Comparison of ENCODE assay signal across 27 cellular contexts in genomic region chr12:79847417-79847816, GRCh38.
DNase-seq lines count a peak whose midpoint lies in the region; ATAC-seq, FAIRE-seq and TF ChIP-seq lines count a peak whose summit lies in the region.
"Had no signal": no experiment of that assay in that cellular context is flagged by ENCODE, and none has a peak within 500 bp of the region (broad histone marks: within the 10 kb centered on the region; RNA-seq: fewer than 3 reads in every experiment).

No MANE protein-coding gene starts in this region.

- peaks cover 14% of the 10 kb centered on the region for H3K36me3 ChIP-seq in A673 (ENCODE audit: insufficient read depth, low read length, poor library complexity, severe bottlenecking)

- peak overlapping the region; percentile 32 for H3K27ac ChIP-seq in A673 (ENCODE audit: low read depth, low read length, poor library complexity, severe bottlenecking)
- H3K27ac ChIP-seq: foreskin keratinocyte, thyroid gland had no signal

- no peak overlapping the region for H3K4me3 Mint-ChIP-seq in WTC11
- H3K4me3 Mint-ChIP-seq in naive thymus-derived CD8-positive, alpha-beta T cell, result peak overlapping the region in 1 of 10 donors; percentile 2
- H3K4me3 Mint-ChIP-seq: CD4-positive, CD25-positive, alpha-beta regulatory T cell; nephron; stimulated activated naive CD8-positive, alpha-beta T cell treated with anti-CD3 and anti-CD28 coated beads, Interleukin-15, amount 100 ng/mL, for 72 hours had no signal

- peaks cover 27% of the 10 kb centered on the region for H3K36me3 Mint-ChIP-seq in WTC11
- peaks cover 23 to 43% (median 35%) of the 10 kb centered on the region in 3 donors for H3K36me3 Mint-ChIP-seq in naive thymus-derived CD8-positive, alpha-beta T cell

- FAIRE-seq in D721Med (lab: Jason Lieb, UNC), result peak; percentile 53
- FAIRE-seq: H1, TTC549 had no signal

- H3K4me1 Mint-ChIP-seq in WTC11, result peaks cover 53% of the 10 kb centered on the region
- peaks cover 24 to 58% (median 49%) of the 10 kb centered on the region in 4 donors for H3K4me1 Mint-ChIP-seq in naive thymus-derived CD8-positive, alpha-beta T cell

- no peak overlapping the region for H3K4me3 ChIP-seq in A673 (ENCODE audit: low read depth, low read length, poor library complexity, severe bottlenecking)
- H3K4me3 ChIP-seq: heart right ventricle, thyroid gland had no signal

- H3K27ac Mint-ChIP-seq in WTC11, result peak overlapping the region; percentile 84
- H3K27ac Mint-ChIP-seq in naive thymus-derived CD8-positive, alpha-beta T cell, result peak overlapping the region in 6 of 10 donors; percentile 5 to 53 (median 20)
- H3K27ac Mint-ChIP-seq: activated naive CD4-positive, alpha-beta T cell treated with anti-CD3 and anti-CD28 coated beads, Interleukin-2, amount 50 U/mL, for 72 hours; stimulated activated naive CD8-positive, alpha-beta T cell treated with anti-CD3 and anti-CD28 coated beads, Interleukin-15, amount 100 ng/mL, for 72 hours had no signal

- no peak for DNase-seq in A673 (ENCODE audit: low spot score)
- no peak for DNase-seq in D721Med (ENCODE audit: insufficient read length, low spot score)
- no peak for DNase-seq in WTC11 (ENCODE audit: low spot score)
- no peak for DNase-seq in naive thymus-derived CD8-positive, alpha-beta T cell
- no peak for DNase-seq in C1 segment of cervical spinal cord (lab: John Stamatoyannopoulos, UW)
- no peak for DNase-seq in ecto neural progenitor cell (ENCODE audit: low spot score)
- DNase-seq: activated CD4-positive, alpha-beta T cell treated with anti-CD3 and anti-CD28 coated beads for 1 hour; CD4-positive, CD25-positive, alpha-beta regulatory T cell; cerebellar nuclear complex; foreskin keratinocyte; heart right ventricle; Kasumi-1; NCI-H1048; NCI-H1694 treated with DMSO at 0.1 percent for 48 hours; NCI-H2171; NCI-H524; NK-92 treated with Interleukin-12 subunit alpha and Interleukin-12 subunit beta, amount 100 ng/mL, for 24 hours; SHP77 treated with DMSO at 0.1 percent for 48 hours; stimulated activated CD4-positive, alpha-beta T cell treated with anti-CD3 and anti-CD28 coated beads, Interleukin-15, amount 100 ng/mL, for 24 hours; stimulated activated naive CD8-positive, alpha-beta T cell treated with anti-CD3 and anti-CD28 coated beads, Interleukin-15, amount 100 ng/mL, for 72 hours; thyroid gland had no signal

- intact Hi-C loops in A673 (cut with micrococcal nuclease; ENCODE audit: unreplicated experiment), result no loop called here

- POLR2A ChIA-PET in A673 (lab: Charles Lee; ENCODE audit: low non-redundant PET) (no interaction called here), WTC11 (lab: Charles Lee) (no interaction called here)
- POLR2A ChIA-PET in naive thymus-derived CD8-positive, alpha-beta T cell (lab: Charles Lee), result no interaction called here

- H3K27me3 ChIP-seq in A673 (replicated peaks; ENCODE audit: insufficient read depth, low read depth, low read length, poor library complexity), result no peaks in the 10 kb centered on the region
- H3K27me3 ChIP-seq: foreskin keratinocyte, heart right ventricle, thyroid gland had no signal

- no peak for TF ChIP-seq CTCF in A673 (conservative IDR thresholded peaks at IDR 0.05; ENCODE audit: low read depth, low read length)
- no peak for TF ChIP-seq CTCF in D721Med (IDR thresholded peaks at IDR 0.05; ENCODE audit: insufficient read depth, missing control alignments)
- TF ChIP-seq CTCF in WTC11 (IDR thresholded peaks at IDR 0.05), result no peak

- no peaks in the 10 kb centered on the region for H3K27me3 Mint-ChIP-seq in WTC11 (ENCODE audit: low read depth)
- H3K27me3 Mint-ChIP-seq in naive thymus-derived CD8-positive, alpha-beta T cell, result no peaks in the 10 kb centered on the region
- H3K27me3 Mint-ChIP-seq: CD4-positive, CD25-positive, alpha-beta regulatory T cell; stimulated activated naive CD8-positive, alpha-beta T cell treated with anti-CD3 and anti-CD28 coated beads, Interleukin-15, amount 100 ng/mL, for 72 hours had no signal

- peaks cover 8% of the 10 kb centered on the region for H3K9me3 Mint-ChIP-seq in WTC11
- peaks cover 0 to 16% (median 10%) of the 10 kb centered on the region in 9 donors for H3K9me3 Mint-ChIP-seq in naive thymus-derived CD8-positive, alpha-beta T cell

- CTCF ChIA-PET in A673 (lab: Charles Lee), result no interaction called here
- CTCF ChIA-PET in WTC11 (lab: Charles Lee), result no interaction called here

- no TSS peak for BruUV-seq in A673 (replicated peaks; lab: Mats Ljungman, UMichigan)

- H3K9me3 ChIP-seq in A673 (ENCODE audit: low read depth, low read length, poor library complexity, severe bottlenecking), result peaks cover 19% of the 10 kb centered on the region
- H3K9me3 ChIP-seq: thyroid gland had no signal

- ATAC-seq in WTC11, result no peak
- no peak for ATAC-seq in naive thymus-derived CD8-positive, alpha-beta T cell
- no peak for ATAC-seq in HG02610 (IDR thresholded peaks at IDR 0.05; ENCODE audit: unreplicated experiment)
- ATAC-seq: activated naive CD4-positive, alpha-beta T cell treated with anti-CD3 and anti-CD28 coated beads, Interleukin-2, amount 50 U/mL, for 72 hours; foreskin keratinocyte; heart right ventricle; sciatic nerve; stimulated activated naive CD8-positive, alpha-beta T cell treated with anti-CD3 and anti-CD28 coated beads, Interleukin-15, amount 100 ng/mL, for 72 hours had no signal

- peaks cover 22% of the 10 kb centered on the region for H3K4me1 ChIP-seq in A673 (ENCODE audit: insufficient read depth, low read length, poor library complexity, severe bottlenecking)

TF ChIP-seq in WTC11, 78 proteins besides CTCF, POLR2A, EP300 and RAD21:
- TF ChIP-seq AR (CRISPR knock-in tag; IDR thresholded peaks at IDR 0.05), result no peak
- no peak for TF ChIP-seq FOXP1 (CRISPR knock-in tag; IDR thresholded peaks at IDR 0.05; ENCODE audit: borderline replicate concordance)
- TF ChIP-seq ZMAT4 (CRISPR knock-in tag; IDR thresholded peaks at IDR 0.05), result no peak
- TF ChIP-seq ZNF671 (CRISPR knock-in tag; IDR thresholded peaks at IDR 0.05), result no peak
